In the genomic region with DNA sequence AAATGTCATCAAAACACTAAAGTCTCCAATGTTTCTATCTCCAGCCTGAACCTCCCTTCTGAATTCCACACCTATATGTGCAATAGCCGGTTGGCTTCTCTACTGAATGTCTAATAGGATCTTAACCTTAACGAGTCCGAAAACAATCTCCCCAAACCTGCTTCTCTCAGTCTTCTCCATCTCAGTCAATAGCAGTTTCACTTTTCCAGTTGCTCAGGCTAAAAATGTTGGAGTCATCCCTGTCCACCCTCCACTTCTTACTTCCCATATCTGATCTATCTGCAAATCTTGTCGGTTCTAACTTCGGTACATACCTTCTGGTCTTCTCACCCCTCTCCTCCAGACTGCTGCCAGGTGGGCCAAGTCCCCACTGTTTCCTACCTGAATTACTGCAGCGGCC, we compare ENCODE assay signal across 28 cellular contexts.
"Had no signal": no experiment of that assay in that cellular context is flagged by ENCODE, and none has a peak within 500 bp of the region (broad histone marks: within the 10 kb centered on the region; RNA-seq: fewer than 3 reads in every experiment).

No MANE protein-coding gene starts in this region.

- H3K9me3 Mint-ChIP-seq: memory B cell, natural killer cell, type B pancreatic cell had no signal

- H3K27ac ChIP-seq: coronary artery, gastroesophageal sphincter, heart left ventricle, hepatocyte, left ventricle myocardium inferior, lower lobe of right lung, ovary, psoas muscle, sigmoid colon, testis, tibial artery had no signal

- H3K36me3 Mint-ChIP-seq: natural killer cell; stimulated activated memory B cell treated with anti-CD40 and anti-IgM and Interleukin-4, amounts not matched to agents 10 μg/mL and 1 μg/mL and 100 μg/mL, for 72 hours; type B pancreatic cell had no signal

- H3K4me3 Mint-ChIP-seq: memory B cell; natural killer cell; stimulated activated memory B cell treated with anti-CD40 and anti-IgM and Interleukin-4, amounts not matched to agents 10 μg/mL and 1 μg/mL and 100 μg/mL, for 72 hours; type B pancreatic cell had no signal

- H3K79me2 ChIP-seq: hepatocyte had no signal

- ATAC-seq: gastroesophageal sphincter; left colon; lower lobe of right lung; natural killer cell; psoas muscle; right cardiac atrium; stimulated activated memory B cell treated with anti-CD40 and anti-IgM and Interleukin-4, amounts not matched to agents 10 μg/mL and 1 μg/mL and 100 μg/mL, for 72 hours; stimulated activated naive CD8-positive, alpha-beta T cell treated with anti-CD3 and anti-CD28 coated beads, Interleukin-15, Interleukin-2, amounts not matched to agents 100 U/mL and 50 U/mL, for 24 hours had no signal

- H3K4me1 ChIP-seq: psoas muscle, testis had no signal

- DNase-seq: dermis blood vessel endothelial cell; effector memory CD4-positive, alpha-beta T cell; erythroblast; foreskin fibroblast; heart left ventricle; kidney glomerular epithelial cell; left colon; left ventricle myocardium inferior; lower lobe of right lung; natural killer cell; occipital lobe; ovary; psoas muscle; right cardiac atrium; sigmoid colon; stimulated activated CD4-positive, alpha-beta T cell treated with anti-CD3 and anti-CD28 coated beads, Interleukin-4, amount 100 ng/mL, for 4 hours; stimulated activated naive CD8-positive, alpha-beta T cell treated with anti-CD3 and anti-CD28 coated beads, Interleukin-15, Interleukin-2, amounts not matched to agents 100 U/mL and 50 U/mL, for 24 hours; substantia nigra; testis; tibial artery had no signal

- H3K36me3 ChIP-seq: gastroesophageal sphincter, heart left ventricle, left ventricle myocardium inferior, lower lobe of right lung, ovary, sigmoid colon, tibial artery had no signal

- H3K9me3 ChIP-seq: gastroesophageal sphincter, heart left ventricle, left ventricle myocardium inferior, lower lobe of right lung, ovary, psoas muscle, sigmoid colon, testis, tibial artery had no signal

- H3K27ac Mint-ChIP-seq: memory B cell; natural killer cell; stimulated activated memory B cell treated with anti-CD40 and anti-IgM and Interleukin-4, amounts not matched to agents 10 μg/mL and 1 μg/mL and 100 μg/mL, for 72 hours had no signal

- H2AFZ ChIP-seq: hepatocyte had no signal

- H3K4me2 ChIP-seq: hepatocyte had no signal

- H3K4me3 ChIP-seq: coronary artery, gastroesophageal sphincter, heart left ventricle, hepatocyte, left ventricle myocardium inferior, lower lobe of right lung, ovary, psoas muscle, sigmoid colon, testis, tibial artery had no signal

- FAIRE-seq: endothelial cell of umbilical vein, islet of Langerhans had no signal

- H3K27me3 ChIP-seq: ovary, testis had no signal
